Comparison of ENCODE assay signal across 33 cellular contexts in the genomic region with DNA sequence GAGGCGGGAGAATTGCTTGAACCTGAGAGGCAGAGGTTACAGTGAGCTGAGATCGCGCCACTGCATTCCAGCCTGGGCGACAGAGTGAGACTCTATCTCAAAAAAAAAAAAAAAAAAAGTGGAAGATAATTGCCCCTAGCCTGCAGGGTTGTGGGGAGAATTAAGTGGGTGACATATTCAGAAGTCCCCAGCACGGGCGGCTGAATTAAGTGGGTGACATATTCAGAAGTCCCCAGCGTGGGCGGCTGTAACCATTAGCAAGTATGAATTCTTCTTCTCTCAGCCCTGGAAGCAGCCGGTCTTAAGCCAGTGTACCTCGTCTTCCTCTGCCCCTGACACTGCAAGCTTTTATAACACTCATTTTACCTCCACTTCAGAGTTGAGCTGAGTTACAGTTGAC. TPM values are rescaled to one million over a fixed set of nuclear protein-coding genes. Genes with fewer than 3 reads are reported as not detected.
"Had no signal": no experiment of that assay in that cellular context is flagged by ENCODE, and none has a peak within 500 bp of the region (broad histone marks: within the 10 kb centered on the region; RNA-seq: fewer than 3 reads in every experiment).

No MANE protein-coding gene starts in this region.

- DNase-seq: activated CD4-positive, alpha-beta T cell treated with anti-CD3 and anti-CD28 coated beads, Interleukin-2, amount 10 ng/mL, durations not matched to agents 24 days and 14 days; activated CD4-positive, alpha-beta T cell treated with anti-CD3 and anti-CD28 coated beads, Interleukin-2, amount 50 U/mL, for 4 hours; activated CD8-positive, alpha-beta memory T cell treated with anti-CD3 and anti-CD28 coated beads, Interleukin-2, amount 50 U/mL, for 4 hours; activated naive CD4-positive, alpha-beta T cell; activated naive CD4-positive, alpha-beta T cell treated with anti-CD3 and anti-CD28 coated beads, Interleukin-2, amount 50 U/mL, for 16 hours; activated naive CD8-positive, alpha-beta T cell treated with anti-CD3 and anti-CD28 coated beads for 36 hours; activated T-cell treated with anti-CD3 and anti-CD28 coated beads for 4 hours; activated T-cell treated with anti-CD3 and anti-CD28 coated beads, Interleukin-2, amount 50 U/mL, for 4 hours; amniotic stem cell; brain microvascular endothelial cell; Kasumi-1; KG1; MG63; NCI-H1048; NCI-H1105 treated with DMSO at 0.1 percent for 48 hours; NCI-H1436; NCI-H1694; NCI-H1930; NCI-H2081 treated with DMSO at 0.1 percent for 48 hours; NCI-H226; NCI-H446 treated with DMSO at 0.1 percent for 48 hours; NCI-H524; SIG-M5; T-cell; T-helper 2 cell; T-helper 9 cell had no signal

- H3K4me1 Mint-ChIP-seq: activated CD4-positive, alpha-beta T cell treated with anti-CD3 and anti-CD28 coated beads, Interleukin-2, amount 10 ng/mL, durations not matched to agents 24 days and 14 days; activated naive CD8-positive, alpha-beta T cell treated with anti-CD3 and anti-CD28 coated beads for 36 hours; central memory CD8-positive, alpha-beta T cell; IgD-negative memory B cell; T-cell had no signal

- H3K36me3 Mint-ChIP-seq: activated naive CD8-positive, alpha-beta T cell treated with anti-CD3 and anti-CD28 coated beads for 36 hours; IgD-negative memory B cell; T-cell had no signal

- H3K27me3 Mint-ChIP-seq: activated naive CD8-positive, alpha-beta T cell treated with anti-CD3 and anti-CD28 coated beads for 36 hours had no signal

- H3K27ac Mint-ChIP-seq: activated CD4-positive, alpha-beta T cell treated with anti-CD3 and anti-CD28 coated beads, Interleukin-2, amount 10 ng/mL, durations not matched to agents 24 days and 14 days; activated naive CD8-positive, alpha-beta T cell treated with anti-CD3 and anti-CD28 coated beads for 36 hours; activated T-helper 1 cell treated with anti-CD3 and anti-CD28 coated beads, Interleukin-12 subunit alpha, Interleukin-12 subunit beta, Interleukin-2, Interleukin-4 antibody, amounts not matched to agents 30 ng/mL and 10 ng/mL and 1 ng/mL, durations not matched to agents 14 hours and 24 hours and 36 hours; IgD-negative memory B cell; T-cell had no signal

- ATAC-seq: activated T-cell treated with anti-CD3 and anti-CD28 coated beads, Interleukin-2, amount 50 U/mL, for 4 hours; PC-3; Right ventricle myocardium inferior; SK-N-SH treated with all-trans-retinoic acid at 6 μM for 48 hours; T-cell had no signal

- H3K9me3 Mint-ChIP-seq: activated CD4-positive, alpha-beta T cell treated with anti-CD3 and anti-CD28 coated beads, Interleukin-2, amount 10 ng/mL, durations not matched to agents 24 days and 14 days; activated naive CD8-positive, alpha-beta T cell treated with anti-CD3 and anti-CD28 coated beads for 36 hours; activated T-cell treated with anti-CD3 and anti-CD28 coated beads, Interleukin-2, amount 50 U/mL, for 4 hours; activated T-helper 1 cell treated with anti-CD3 and anti-CD28 coated beads, Interleukin-12 subunit alpha, Interleukin-12 subunit beta, Interleukin-2, Interleukin-4 antibody, amounts not matched to agents 30 ng/mL and 10 ng/mL and 1 ng/mL, durations not matched to agents 14 hours and 24 hours and 36 hours; central memory CD8-positive, alpha-beta T cell; IgD-negative memory B cell; T-cell had no signal

- H3K4me3 ChIP-seq: MG63 had no signal

- H3K4me3 Mint-ChIP-seq: activated CD4-positive, alpha-beta T cell treated with anti-CD3 and anti-CD28 coated beads, Interleukin-2, amount 10 ng/mL, durations not matched to agents 24 days and 14 days; activated naive CD8-positive, alpha-beta T cell treated with anti-CD3 and anti-CD28 coated beads for 36 hours; activated T-cell treated with anti-CD3 and anti-CD28 coated beads, Interleukin-2, amount 50 U/mL, for 4 hours; activated T-helper 1 cell treated with anti-CD3 and anti-CD28 coated beads, Interleukin-12 subunit alpha, Interleukin-12 subunit beta, Interleukin-2, Interleukin-4 antibody, amounts not matched to agents 30 ng/mL and 10 ng/mL and 1 ng/mL, durations not matched to agents 14 hours and 24 hours and 36 hours; central memory CD8-positive, alpha-beta T cell; IgD-negative memory B cell; T-cell had no signal

- H3K36me3 ChIP-seq: brain microvascular endothelial cell, MG63 had no signal

- H3K27me3 ChIP-seq: brain microvascular endothelial cell, MG63 had no signal

- H3K27ac ChIP-seq: brain microvascular endothelial cell, RWPE1 had no signal

- H3K9me3 ChIP-seq: MG63 had no signal

RNA-seq across cellular contexts. Expression of a gene that starts 44.7 kb away (rescaled TPM):
- total RNA-seq: activated CD4-positive, alpha-beta T cell treated with anti-CD3 and anti-CD28 coated beads, Interleukin-2, amount 10 ng/mL, durations not matched to agents 24 days and 14 days; activated T-helper 1 cell treated with anti-CD3 and anti-CD28 coated beads, Interleukin-12 subunit alpha, Interleukin-12 subunit beta, Interleukin-2, Interleukin-4 antibody, amounts not matched to agents 30 ng/mL and 10 ng/mL and 1 ng/mL, durations not matched to agents 14 hours and 24 hours and 36 hours had no signal
